15 cellular contexts compared by ENCODE assay signal in the genomic region with DNA sequence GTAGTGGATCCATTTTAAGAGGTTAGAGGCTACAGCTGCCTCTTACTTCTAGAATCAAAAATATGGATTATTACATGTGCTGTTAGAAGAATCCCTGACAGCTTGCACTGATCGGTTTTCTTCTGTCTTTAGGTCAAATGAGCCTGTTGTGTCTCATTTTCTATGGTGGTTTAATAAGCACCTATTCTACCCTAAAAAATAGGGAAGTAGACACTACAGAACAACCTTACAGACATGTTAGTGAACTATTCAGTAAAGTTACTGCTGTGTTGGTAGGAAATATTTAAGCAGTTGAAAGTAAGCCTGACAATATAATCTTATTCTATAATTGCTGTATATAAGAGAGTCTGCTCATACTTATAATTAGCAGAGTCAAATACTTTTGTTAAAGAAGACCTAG.
A peak's percentile ranks its signal among the peaks of the same experiment; 100 is the strongest.
DNase-seq lines count a peak whose midpoint lies in the region; ATAC-seq and TF ChIP-seq lines count a peak whose summit lies in the region.
"Had no signal": no experiment of that assay in that cellular context is flagged by ENCODE, and none has a peak within 500 bp of the region (broad histone marks: within the 10 kb centered on the region; RNA-seq: fewer than 3 reads in every experiment).

No MANE protein-coding gene starts in this region.

- TF ChIP-seq CTCF in GM12864 (IDR thresholded peaks at IDR 0.05; ENCODE audit: low read depth, low read length, missing control alignments) (no peak), brain microvascular endothelial cell (IDR thresholded peaks at IDR 0.05; ENCODE audit: low read depth, low read length, missing control alignments) (no peak)

- no peak overlapping the region for H3K4me3 Mint-ChIP-seq in activated T-helper 17 cell treated with anti-CD3 and anti-CD28 coated beads, Interleukin-2, amount 50 U/mL, for 72 hours
- H3K4me3 Mint-ChIP-seq: activated naive CD8-positive, alpha-beta T cell treated with anti-CD3 and anti-CD28 coated beads, Interleukin-2, amount 10 ng/mL, durations not matched to agents 7 days and 5 days had no signal

- H3K9me3 ChIP-seq in SJCRH30 (replicated peaks): no peaks in the 10 kb centered on the region
- H3K9me3 ChIP-seq: spleen had no signal

- H3K27me3 ChIP-seq in brain microvascular endothelial cell (replicated peaks) (no peaks in the 10 kb centered on the region), SJCRH30 (no peaks in the 10 kb centered on the region)
- H3K27me3 ChIP-seq: spleen had no signal

- in situ Hi-C loops in brain microvascular endothelial cell (cut with HindIII; ENCODE audit: low pct_ligation_motif_present, low sequenced_read_pairs): no loop called here

- no peaks in the 10 kb centered on the region for H3K4me1 Mint-ChIP-seq in activated T-helper 17 cell treated with anti-CD3 and anti-CD28 coated beads, Interleukin-2, amount 50 U/mL, for 72 hours

- H3K4me3 ChIP-seq in GM12864 (ENCODE audit: low read depth, low read length) (no peak overlapping the region), brain microvascular endothelial cell (ENCODE audit: low read depth, low read length) (no peak overlapping the region), SJCRH30 (no peak overlapping the region)
- H3K4me3 ChIP-seq: spleen had no signal

- no peaks in the 10 kb centered on the region for H3K36me3 ChIP-seq in brain microvascular endothelial cell (replicated peaks)
- H3K36me3 ChIP-seq in SJCRH30: no peaks in the 10 kb centered on the region
- H3K36me3 ChIP-seq: spleen had no signal

- no peaks in the 10 kb centered on the region for H3K4me1 ChIP-seq in SJCRH30

- ATAC-seq in GM19351 (IDR thresholded peaks at IDR 0.05; ENCODE audit: unreplicated experiment) (peak; percentile 77), HG02870 (IDR thresholded peaks at IDR 0.05; ENCODE audit: unreplicated experiment) (peak; percentile 67)
- no peak for ATAC-seq in activated T-helper 17 cell treated with anti-CD3 and anti-CD28 coated beads, Interleukin-2, amount 50 U/mL, for 72 hours (replicated peaks)

- H3K36me3 Mint-ChIP-seq in activated T-helper 17 cell treated with anti-CD3 and anti-CD28 coated beads, Interleukin-2, amount 50 U/mL, for 72 hours (ENCODE audit: low read depth): no peaks in the 10 kb centered on the region

- DNase-seq in GM12864 (ENCODE audit: low read depth) (peak; percentile 4), brain microvascular endothelial cell (no peak), SJCRH30 (no peak), foreskin melanocyte (no peak)
- no peak for DNase-seq in activated naive CD4-positive, alpha-beta T cell (lab: John Stamatoyannopoulos, UW)
- DNase-seq: activated naive CD8-positive, alpha-beta T cell treated with anti-CD3 and anti-CD28 coated beads, Interleukin-2, amount 10 ng/mL, durations not matched to agents 7 days and 5 days; COR-L47; NCI-H1436; NCI-H82; SIG-M5; spleen had no signal

- H3K27me3 Mint-ChIP-seq in activated T-helper 17 cell treated with anti-CD3 and anti-CD28 coated beads, Interleukin-2, amount 50 U/mL, for 72 hours: no peaks in the 10 kb centered on the region
- H3K27me3 Mint-ChIP-seq: activated naive CD8-positive, alpha-beta T cell treated with anti-CD3 and anti-CD28 coated beads, Interleukin-2, amount 10 ng/mL, durations not matched to agents 7 days and 5 days had no signal

- no peaks in the 10 kb centered on the region for H3K9me3 Mint-ChIP-seq in activated T-helper 17 cell treated with anti-CD3 and anti-CD28 coated beads, Interleukin-2, amount 50 U/mL, for 72 hours
- H3K9me3 Mint-ChIP-seq: activated naive CD8-positive, alpha-beta T cell treated with anti-CD3 and anti-CD28 coated beads, Interleukin-2, amount 10 ng/mL, durations not matched to agents 7 days and 5 days had no signal

- H3K27ac Mint-ChIP-seq in activated T-helper 17 cell treated with anti-CD3 and anti-CD28 coated beads, Interleukin-2, amount 50 U/mL, for 72 hours: no peak overlapping the region
- H3K27ac Mint-ChIP-seq: activated naive CD8-positive, alpha-beta T cell treated with anti-CD3 and anti-CD28 coated beads, Interleukin-2, amount 10 ng/mL, durations not matched to agents 7 days and 5 days had no signal

- peak overlapping the region; percentile 91 for H3K27ac ChIP-seq in brain microvascular endothelial cell
- H3K27ac ChIP-seq in SJCRH30: no peak overlapping the region
- H3K27ac ChIP-seq: epithelial cell of prostate had no signal
